8 cellular contexts compared by ENCODE assay signal in genomic region chr7:73399185-73400050, GRCh38. TPM values are rescaled to one million over a fixed set of nuclear protein-coding genes. Genes with fewer than 3 reads are reported as not detected.
A peak's percentile ranks its signal among the peaks of the same experiment; 100 is the strongest.
DNase-seq lines count a peak whose midpoint lies in the region; ATAC-seq, FAIRE-seq and TF ChIP-seq lines count a peak whose summit lies in the region.
"Not testable (repeated sequence)": the region's sequence is repeated elsewhere in the genome, so short reads cannot be mapped to it uniquely, and the experiment has no call there.

No MANE protein-coding gene starts in this region.

- TF ChIP-seq RAD21 in A549 (conservative IDR thresholded peaks at IDR 0.05 in 1 of 2, IDR thresholded peaks at IDR 0.05 in 1 of 2): not testable (repeated sequence)

- intact Hi-C loops in left cardiac atrium (cut with DNase I): not testable (repeated sequence)

- H3K27ac Mint-ChIP-seq in central memory CD8-positive, alpha-beta T cell (ENCODE audit: low read depth): peak overlapping the region; percentile 49

- not testable (repeated sequence) for H3K9me3 ChIP-seq in A549

- 41% methylated on average over 19 of the region's 19 CpGs for WGBS in A549 (ENCODE audit: missing lambda C conversion rate)

- ATAC-seq in A549: peak; percentile 67 to 88; a peak in 4 of 6 replicates
- peak; percentile 52 to 84 for ATAC-seq in activated T-cell treated with anti-CD3 and anti-CD28 coated beads, Interleukin-2, amount 50 U/mL, for 4 hours
- not testable (repeated sequence) for ATAC-seq in central memory CD8-positive, alpha-beta T cell (replicated peaks; ENCODE audit: extremely low read depth, poor library complexity, severe bottlenecking)
- ATAC-seq in left cardiac atrium: peak; percentile 75 to 92

- not testable (repeated sequence) for TF ChIP-seq EP300 in A549 (IDR thresholded peaks at IDR 0.05)

- H3K4me3 ChIP-seq in A549: peak overlapping the region; percentile 33; the same call in 2 of the 3 replicates

- not testable (repeated sequence) for H3K36me3 Mint-ChIP-seq in activated T-cell treated with anti-CD3 and anti-CD28 coated beads, Interleukin-2, amount 50 U/mL, for 4 hours (ENCODE audit: insufficient read depth); central memory CD8-positive, alpha-beta T cell (ENCODE audit: insufficient read depth)

- DNase-seq in A549 (ENCODE audit: low read depth in 1 of 2, low spot score in 1 of 2) (peak; percentile 21 to 87), SK-N-DZ (ENCODE audit: low spot score) (peak; percentile 78), left cardiac atrium (peak; percentile 85), occipital lobe (lab: John Stamatoyannopoulos, UW) (peak; percentile 27)
- DNase-seq in activated T-cell treated with anti-CD3 and anti-CD28 coated beads, Interleukin-2, amount 50 U/mL, for 4 hours: peak; percentile 48
- DNase-seq in central memory CD8-positive, alpha-beta T cell (ENCODE audit: low spot score in 2 of 2): peak; percentile 19 to 30
- DNase-seq in stimulated activated CD4-positive, alpha-beta T cell treated with anti-CD3 and anti-CD28 coated beads, TNF-alpha, amount 100 ng/mL, for 4 hours (ENCODE audit: low read depth in 3 of 3): peak; percentile 5 to 59 (median 41)

- not testable (repeated sequence) for FAIRE-seq in A549 (lab: Jason Lieb, UNC)

- peaks cover 13% of the 10 kb centered on the region for H3K27me3 Mint-ChIP-seq in activated T-cell treated with anti-CD3 and anti-CD28 coated beads, Interleukin-2, amount 50 U/mL, for 4 hours (ENCODE audit: low read depth)
- peaks cover 32% of the 10 kb centered on the region for H3K27me3 Mint-ChIP-seq in central memory CD8-positive, alpha-beta T cell

- H3K27ac ChIP-seq in A549: peak overlapping the region; percentile 22 to 80; a peak in 4 of 6 replicates

- CTCF ChIA-PET in A549 (lab: Yijun Ruan, JAX): not testable (repeated sequence)

- in situ Hi-C loops in GM18951 (cut with MboI; ENCODE audit: low sequenced_read_pairs, unreplicated experiment): not testable (repeated sequence)

- TF ChIP-seq POLR2A in A549 (IDR thresholded peaks at IDR 0.05; ENCODE audit: low read length) (peak; percentile 31), GM18951 (IDR thresholded peaks at IDR 0.05; ENCODE audit: extremely low read depth, insufficient read depth, insufficient read length) (peak; percentile 30)

- H3K4me1 Mint-ChIP-seq in activated T-cell treated with anti-CD3 and anti-CD28 coated beads, Interleukin-2, amount 50 U/mL, for 4 hours (ENCODE audit: low read depth); central memory CD8-positive, alpha-beta T cell: not testable (repeated sequence)

- not testable (repeated sequence) for TF ChIP-seq CTCF in A549 (IDR thresholded peaks at IDR 0.05)

- H3K9me3 Mint-ChIP-seq in activated T-cell treated with anti-CD3 and anti-CD28 coated beads, Interleukin-2, amount 50 U/mL, for 4 hours; central memory CD8-positive, alpha-beta T cell: not testable (repeated sequence)

- H3K4me1 ChIP-seq in A549: not testable (repeated sequence)

- peak overlapping the region; percentile 33 for H3K4me3 Mint-ChIP-seq in activated T-cell treated with anti-CD3 and anti-CD28 coated beads, Interleukin-2, amount 50 U/mL, for 4 hours
- H3K4me3 Mint-ChIP-seq in central memory CD8-positive, alpha-beta T cell: peak overlapping the region; percentile 25

- POLR2A ChIA-PET in A549 (lab: Yijun Ruan, JAX): not testable (repeated sequence)

- H3K4me2 ChIP-seq in A549: peak overlapping the region; percentile 61

RNA-seq across cellular contexts. Expression of gene FZD9, which starts 34.2 kb away (rescaled TPM):
- polyA plus RNA-seq in A549 (2011; rRNA removed) (0.57 and 0.78 TPM in 2 replicates), A549 (2017; fragmentation: RNase III; extraction: RNeasy Plus Mini Kit Qiagen cat#74134 plus additional on column Dnase treatment) (0.81 to 1.3 TPM (median 1.2 TPM) in 3 replicates)
- polyA plus RNA-seq in A549 (2012; cell fraction: cytosol; rRNA removed): 1.2 and 2.1 TPM in 2 replicates
- polyA plus RNA-seq in A549 (2012; cell fraction: nucleus; rRNA removed): 1.6 and 2.3 TPM in 2 replicates
- polyA minus RNA-seq in A549 (2011; rRNA and poly(A)+ RNA removed): 0.73 and 0.83 TPM in 2 replicates
- polyA plus RNA-seq in SK-N-DZ (2014; cell fraction: cytosol; rRNA removed): 0.05 and 0.51 TPM in 2 replicates
- 0.29 and 0.73 TPM in 2 replicates for polyA plus RNA-seq in SK-N-DZ (2014; cell fraction: nucleus; rRNA removed)
- under 1 TPM; 0.38 to 0.68 (median 0.58) TPM for total RNA-seq in activated T-cell treated with anti-CD3 and anti-CD28 coated beads, Interleukin-2, amount 50 U/mL, for 4 hours
- total RNA-seq in left cardiac atrium (under 1 TPM; 0.21 to 0.41 TPM), occipital lobe (2.3 TPM)

Comparison
In these comparisons a context has a peak if more than half of its experiments do, and no peak if none do; other contexts are left out.
1. DNase-seq: peak in every context shown above with its lines; median percentile 85 in left cardiac atrium; 78 in SK-N-DZ; 54 in A549; 48 in activated T-cell treated with anti-CD3 and anti-CD28 coated beads, Interleukin-2, amount 50 U/mL, for 4 hours; 41 in stimulated activated CD4-positive, alpha-beta T cell treated with anti-CD3 and anti-CD28 coated beads, TNF-alpha, amount 100 ng/mL, for 4 hours; 27 in occipital lobe; 24 in central memory CD8-positive, alpha-beta T cell.